In genomic region chr20:38187512-38187911, GRCh38 we compare ENCODE assay signal across 13 cellular contexts. TPM values are rescaled to one million over a fixed set of nuclear protein-coding genes. Genes with fewer than 3 reads are reported as not detected.
DNase-seq lines count a peak whose midpoint lies in the region; ATAC-seq, FAIRE-seq and TF ChIP-seq lines count a peak whose summit lies in the region.
"Had no signal": no experiment of that assay in that cellular context is flagged by ENCODE, and none has a peak within 500 bp of the region (broad histone marks: within the 10 kb centered on the region; RNA-seq: fewer than 3 reads in every experiment).

No MANE protein-coding gene starts in this region.

- ATAC-seq in stimulated activated effector memory CD8-positive, alpha-beta T cell treated with anti-CD3 and anti-CD28 coated beads, Interleukin-12 subunit alpha, Interleukin-12 subunit beta, amount 100 ng/mL, for 72 hours = no peak
- ATAC-seq in HG03571 (IDR thresholded peaks at IDR 0.05; ENCODE audit: unreplicated experiment) = no peak
- ATAC-seq: left ventricle myocardium superior had no signal

- H3K79me2 ChIP-seq in mammary epithelial cell (ENCODE audit: insufficient read depth, low read length) = no peaks in the 10 kb centered on the region

- no peak for TF ChIP-seq EP300 in ovary (IDR thresholded peaks at IDR 0.05)

- peaks cover 19% of the 10 kb centered on the region for H3K4me1 ChIP-seq in mammary epithelial cell (ENCODE audit: insufficient read depth, low read length)
- no peaks in the 10 kb centered on the region for H3K4me1 ChIP-seq in ovary (ENCODE audit: insufficient read depth)

- H4K20me1 ChIP-seq in mammary epithelial cell (ENCODE audit: insufficient read depth, low read length) = no peaks in the 10 kb centered on the region

- BruUV-seq in mammary epithelial cell (replicated peaks; lab: Mats Ljungman, UMichigan) = no TSS peak

- no peak overlapping the region for H2AFZ ChIP-seq in mammary epithelial cell (ENCODE audit: low read depth, low read length)

- FAIRE-seq in GM12892 (lab: Jason Lieb, UNC) = no peak
- FAIRE-seq: TTC549 had no signal

- peaks cover 4 to 8% (median 7%) of the 10 kb centered on the region in 3 donors for H3K27me3 Mint-ChIP-seq in CD14-positive monocyte (ENCODE audit: low read depth in 3 of 3)

- in situ Hi-C loops in mammary epithelial cell (cut with MboI; ENCODE audit: low sequenced_read_pairs in 2 of 2) = no loop called here

- H3K36me3 ChIP-seq in mammary epithelial cell (ENCODE audit: insufficient read depth, low read length) (no peaks in the 10 kb centered on the region), ovary (no peaks in the 10 kb centered on the region)

- CTCF ChIA-PET in mammary epithelial cell (lab: Charles Lee; ENCODE audit: low non-redundant PET) = interaction anchor here (0.7 kb wide), 1 partner anchor 9 kb away, joined by 3 read pairs; no protein-coding TSS in a partner anchor

- TF ChIP-seq POLR2A in GM12892 (IDR thresholded peaks at IDR 0.05; ENCODE audit: low read depth, low read length) = no peak
- no peak for TF ChIP-seq POLR2A in ovary (IDR thresholded peaks at IDR 0.05)

- peaks cover 0 to 2% (median 0%) of the 10 kb centered on the region in 7 donors for H3K9me3 Mint-ChIP-seq in CD14-positive monocyte
- no peaks in the 10 kb centered on the region for H3K9me3 Mint-ChIP-seq in stimulated activated effector memory CD8-positive, alpha-beta T cell treated with anti-CD3 and anti-CD28 coated beads, Interleukin-12 subunit alpha, Interleukin-12 subunit beta, amount 100 ng/mL, for 72 hours

- WGBS in mammary epithelial cell (ENCODE audit: low coverage, missing lambda C conversion rate) = 67% methylated on average over 5 of the region's 5 CpGs
- 63 to 72% (median 65%) methylated on average over 5 of the region's 5 CpGs for WGBS in ovary, 3 donors

- H3K27ac ChIP-seq in mammary epithelial cell (ENCODE audit: insufficient read depth, low read depth, low read length) (peak overlapping the region; percentile 27), ovary (no peak overlapping the region)

- H3K27me3 ChIP-seq in mammary epithelial cell (ENCODE audit: insufficient read depth, low read length) (no peaks in the 10 kb centered on the region), ovary (no peaks in the 10 kb centered on the region)

- TF ChIP-seq CTCF in CD14-positive monocyte (IDR thresholded peaks at IDR 0.05) = no peak
- TF ChIP-seq CTCF in mammary epithelial cell (conservative IDR thresholded peaks at IDR 0.05 in 1 of 2, IDR thresholded peaks at IDR 0.05 in 1 of 2; ENCODE audit: extremely low read depth in 1 of 2, insufficient read depth in 1 of 2, low read depth in 1 of 2, low read length in 2 of 2) = peak; percentile 12 to 13
- no peak for TF ChIP-seq CTCF in ovary (IDR thresholded peaks at IDR 0.05)

- H3K4me1 Mint-ChIP-seq in CD14-positive monocyte = peaks cover 30% of the 10 kb centered on the region
- H3K4me1 Mint-ChIP-seq in stimulated activated effector memory CD8-positive, alpha-beta T cell treated with anti-CD3 and anti-CD28 coated beads, Interleukin-12 subunit alpha, Interleukin-12 subunit beta, amount 100 ng/mL, for 72 hours = no peaks in the 10 kb centered on the region

- intact Hi-C loops in CD14-positive monocyte (cut with micrococcal nuclease) (no loop called here), mammary epithelial cell (cut with micrococcal nuclease) (loop anchor here (1.0 kb wide), 1 partner anchor 11 kb away; no protein-coding TSS in a partner anchor), ovary (cut with DNase I) (no loop called here)

- H3K4me3 ChIP-seq in mammary epithelial cell (replicated peaks in 1 of 3; ENCODE audit: insufficient read depth in 1 of 3, low read depth in 2 of 3, low read length in 3 of 3) = no peak overlapping the region
- H3K4me3 ChIP-seq in ovary = no peak overlapping the region

- H3K9me3 ChIP-seq in mammary epithelial cell (replicated peaks; ENCODE audit: insufficient read depth, low read length) (no peaks in the 10 kb centered on the region), ovary (no peaks in the 10 kb centered on the region)

- dilution Hi-C loops in mammary epithelial cell (cut with HindIII; ENCODE audit: low sequenced_read_pairs) = no loop called here

- no peak for DNase-seq in CD14-positive monocyte (ENCODE audit: low spot score)
- peak; percentile 51 for DNase-seq in M059J (ENCODE audit: low read depth)
- DNase-seq in mammary epithelial cell = no peak
- DNase-seq in mesenteric fat pad (ENCODE audit: low spot score) = peak; percentile 51
- DNase-seq in GM12892 (ENCODE audit: insufficient read length) = no peak
- DNase-seq in ovary = no peak
- no peak for DNase-seq in stimulated activated effector memory CD8-positive, alpha-beta T cell treated with anti-CD3 and anti-CD28 coated beads, Interleukin-12 subunit alpha, Interleukin-12 subunit beta, amount 100 ng/mL, for 72 hours (ENCODE audit: low spot score in 2 of 2)
- DNase-seq: activated naive CD4-positive, alpha-beta T cell treated with Interleukin-2 at 50 U/mL for 16 hours; erythroblast; left ventricle myocardium superior; NCI-H446 treated with DMSO at 0.1 percent for 48 hours had no signal

- peak overlapping the region in 4 of 7 donors; percentile 39 to 59 (median 45) for H3K27ac Mint-ChIP-seq in CD14-positive monocyte
- H3K27ac Mint-ChIP-seq in stimulated activated effector memory CD8-positive, alpha-beta T cell treated with anti-CD3 and anti-CD28 coated beads, Interleukin-12 subunit alpha, Interleukin-12 subunit beta, amount 100 ng/mL, for 72 hours = no peak overlapping the region

- no peaks in the 10 kb centered on the region for H3K36me3 Mint-ChIP-seq in CD14-positive monocyte
- H3K36me3 Mint-ChIP-seq in stimulated activated effector memory CD8-positive, alpha-beta T cell treated with anti-CD3 and anti-CD28 coated beads, Interleukin-12 subunit alpha, Interleukin-12 subunit beta, amount 100 ng/mL, for 72 hours = no peaks in the 10 kb centered on the region

- H3K4me2 ChIP-seq in mammary epithelial cell (ENCODE audit: insufficient read depth, low read depth, low read length) = no peak overlapping the region

- no peak overlapping the region for H3K9ac ChIP-seq in mammary epithelial cell (ENCODE audit: insufficient read depth, low read length)

- H3K4me3 Mint-ChIP-seq in CD14-positive monocyte = no peak overlapping the region
- H3K4me3 Mint-ChIP-seq in stimulated activated effector memory CD8-positive, alpha-beta T cell treated with anti-CD3 and anti-CD28 coated beads, Interleukin-12 subunit alpha, Interleukin-12 subunit beta, amount 100 ng/mL, for 72 hours = no peak overlapping the region

RNA-seq across cellular contexts. Expression of gene TGM2, which starts 22.4 kb away (rescaled TPM):
- polyA plus RNA-seq in CD14-positive monocyte (1 to 10 TPM in 1 of 2 donors, under 1 TPM in 1; 0.47 to 1.6 TPM), mammary epithelial cell (98.1 TPM), ovary (10 to 100 TPM; 19.8 to 74.6 TPM)
- 76.6 and 108 TPM in 2 replicates for total RNA-seq in M059J (2014; rRNA removed; shearing (Covaris generic))
- total RNA-seq in mammary epithelial cell (100 to 1,000 TPM in 1 of 2 donors, 10 to 100 TPM in 1; 53.4 to 252 TPM), mesenteric fat pad (131 TPM), ovary (100 to 1,000 TPM in 3 of 7 donors, 10 to 100 TPM in 4; 15.0 to 320 (median 52.8) TPM)
- 98.9 TPM for polyA minus RNA-seq in mammary epithelial cell
- polyA plus RNA-seq in GM12892 (2012; ENCODE audit: missing spikeins) = 0.55 TPM

Comparison
In these comparisons a context has a peak if more than half of its experiments do, and no peak if none do; other contexts are left out.
1. DNase-seq: peak in M059J (single experiment) and mesenteric fat pad (single experiment); none in CD14-positive monocyte (single experiment), mammary epithelial cell (single experiment), GM12892 (single experiment), ovary (0 of 5) and stimulated activated effector memory CD8-positive, alpha-beta T cell treated with anti-CD3 and anti-CD28 coated beads, Interleukin-12 subunit alpha, Interleukin-12 subunit beta, amount 100 ng/mL, for 72 hours (0 of 2).
2. CTCF ChIP-seq: peak in mammary epithelial cell (2 of 2); none in CD14-positive monocyte (single experiment) and ovary (0 of 3).